ENCODE assay signal across 29 cellular contexts in the genomic region with DNA sequence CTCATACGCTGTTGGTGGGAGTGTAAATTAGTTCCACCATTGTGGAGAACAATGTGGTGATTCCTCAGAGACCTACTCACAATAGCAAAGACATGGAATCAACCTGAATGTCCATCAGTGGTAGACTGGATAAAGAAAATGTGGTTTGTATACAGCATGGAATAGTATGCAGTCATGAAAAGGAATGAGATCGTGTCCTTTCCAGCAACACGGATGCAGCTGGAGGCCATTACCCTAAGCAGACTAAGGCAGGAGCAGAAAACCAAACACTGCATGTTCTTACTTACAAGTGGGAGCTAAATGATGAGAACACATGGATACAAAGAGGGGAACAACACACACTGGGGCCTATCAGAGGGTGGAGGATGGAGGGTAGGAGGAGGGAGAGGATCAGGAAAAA.
"Had no signal": no experiment of that assay in that cellular context is flagged by ENCODE, and none has a peak within 500 bp of the region (broad histone marks: within the 10 kb centered on the region; RNA-seq: fewer than 3 reads in every experiment).

No MANE protein-coding gene starts in this region.

- H3K27ac ChIP-seq: brain microvascular endothelial cell, cardiac muscle cell, Peyer's patch, RWPE1 had no signal

- H3K27me3 ChIP-seq: brain microvascular endothelial cell, cardiac muscle cell, Peyer's patch, SJSA1 had no signal

- ATAC-seq: activated CD8-positive, alpha-beta memory T cell treated with anti-CD3 and anti-CD28 coated beads, Interleukin-2, amount 10 ng/mL, durations not matched to agents 7 days and 5 days; SK-N-SH treated with all-trans-retinoic acid at 6 μM for 48 hours; T-helper 17 cell; WTC11 had no signal

- H3K36me3 ChIP-seq: cardiac muscle cell had no signal

- DNase-seq: activated CD4-positive, alpha-beta T cell treated with anti-CD3 and anti-CD28 coated beads for 1 hour; activated CD4-positive, alpha-beta T cell treated with anti-CD3 and anti-CD28 coated beads, Interleukin-2, amount 10 ng/mL, durations not matched to agents 24 days and 14 days; activated CD4-positive, alpha-beta T cell treated with anti-CD3 and anti-CD28 coated beads, Interleukin-2, amount 50 U/mL, for 48 hours; activated CD8-positive, alpha-beta memory T cell treated with anti-CD3 and anti-CD28 coated beads, Interleukin-2, amount 10 ng/mL, durations not matched to agents 7 days and 5 days; activated effector memory CD4-positive, alpha-beta T cell treated with anti-CD3 and anti-CD28 coated beads, Interleukin-2, amount 50 U/mL, for 16 hours; activated naive CD4-positive, alpha-beta T cell treated with Interleukin-2 at 50 U/mL for 16 hours; activated naive CD8-positive, alpha-beta T cell treated with anti-CD3 and anti-CD28 coated beads for 36 hours; activated T-cell treated with anti-CD3 and anti-CD28 coated beads, Interleukin-2, amount 50 U/mL, for 24 hours; brain microvascular endothelial cell; KG1; NCI-H1048; NCI-H1930; NCI-H2107; NCI-H2171 treated with DMSO at 0.1 percent for 48 hours; NCI-H345; NCI-H510A; NCI-H526 treated with DMSO at 0.1 percent for 48 hours; NCI-H82; OCI-M1; Peyer's patch; SHP77; SW 1271; T-helper 17 cell; T-helper 9 cell had no signal

- H3K9me3 ChIP-seq: Peyer's patch, SJSA1 had no signal

- H3K4me3 ChIP-seq: cardiac muscle cell, Peyer's patch, SJSA1 had no signal
